ENCODE assay signal across 21 cellular contexts in genomic region chr16:67449328-67449727, GRCh38. TPM values are rescaled to one million over a fixed set of nuclear protein-coding genes. Genes with fewer than 3 reads are reported as not detected.
DNase-seq lines count a peak whose midpoint lies in the region; ATAC-seq and TF ChIP-seq lines count a peak whose summit lies in the region.
"Had no signal": no experiment of that assay in that cellular context is flagged by ENCODE, and none has a peak within 500 bp of the region (broad histone marks: within the 10 kb centered on the region; RNA-seq: fewer than 3 reads in every experiment).

No MANE protein-coding gene starts in this region.

- peak overlapping the region; percentile 41 to 47 for H3K9ac ChIP-seq in duodenal mucosa (ENCODE audit: low read depth in 1 of 2, low read length in 2 of 2)
- H3K9ac ChIP-seq: KMS-11 had no signal

- H3K9me3 ChIP-seq in duodenal mucosa (ENCODE audit: control insufficient read depth in 1 of 2, low read length in 2 of 2) (no peaks in the 10 kb centered on the region), upper lobe of right lung (no peaks in the 10 kb centered on the region)
- H3K9me3 ChIP-seq: A549, HAP-1, SJCRH30 had no signal

- DNase-seq in Right ventricle myocardium inferior (ENCODE audit: missing footprints), result peak; percentile 87
- no peak for DNase-seq in cardiac septum (ENCODE audit: low spot score)
- DNase-seq in myocyte (ENCODE audit: low read depth), result peak; percentile 94
- no peak for DNase-seq in upper lobe of right lung
- DNase-seq in T-helper 1 cell, result no peak
- DNase-seq in GOT3 (lab: John Stamatoyannopoulos, UW), result no peak
- no peak for DNase-seq in GM20000 (ENCODE audit: low spot score)
- DNase-seq: activated CD4-positive, CD25-positive, alpha-beta regulatory T cell treated with anti-CD3 and anti-CD28 coated beads, Interleukin-2, amount 50 U/mL, for 72 hours; activated effector memory CD4-positive, alpha-beta T cell treated with Interleukin-2 at 50 U/mL for 16 hours; amniotic stem cell; NCI-H1417; NCI-H345; stimulated activated CD4-positive, alpha-beta T cell treated with anti-CD3 and anti-CD28 coated beads, Interleukin-15, amount 100 ng/mL, for 24 hours; stimulated activated naive CD8-positive, alpha-beta T cell treated with anti-CD3 and anti-CD28 coated beads, Interleukin-15, amount 100 ng/mL, for 72 hours; T-helper 9 cell had no signal

- intact Hi-C loops in Right ventricle myocardium inferior (cut with DNase I), result no loop called here
- intact Hi-C loops in cardiac septum (cut with DNase I), result no loop called here
- intact Hi-C loops in upper lobe of right lung (cut with DNase I), result no loop called here

- H3K4me3 ChIP-seq in duodenal mucosa (ENCODE audit: low read depth in 1 of 2, low read length in 2 of 2) (no peak overlapping the region), upper lobe of right lung (no peak overlapping the region)
- H3K4me3 ChIP-seq: A549, HAP-1, SJCRH30 had no signal

- ATAC-seq in Right ventricle myocardium inferior (peak; percentile 44), upper lobe of right lung (no peak)
- ATAC-seq: A549; stimulated activated naive CD8-positive, alpha-beta T cell treated with anti-CD3 and anti-CD28 coated beads, Interleukin-15, amount 100 ng/mL, for 72 hours had no signal

- H3K4me1 ChIP-seq in duodenal mucosa (ENCODE audit: control insufficient read depth in 1 of 2, insufficient read depth in 2 of 2, low read length in 2 of 2) (peaks cover 97 to 98% of the 10 kb centered on the region in 2 donors), upper lobe of right lung (peaks cover 59% of the 10 kb centered on the region)
- H3K4me1 ChIP-seq: HAP-1 had no signal

- peaks cover 12 to 55% of the 10 kb centered on the region in 2 donors for H3K36me3 ChIP-seq in duodenal mucosa (ENCODE audit: control insufficient read depth in 1 of 2, insufficient read depth in 2 of 2, low read length in 2 of 2)
- peaks cover 63% of the 10 kb centered on the region for H3K36me3 ChIP-seq in upper lobe of right lung
- H3K36me3 ChIP-seq: HAP-1 had no signal

- H3K27ac ChIP-seq in duodenal mucosa (ENCODE audit: low read depth, low read length) (no peak overlapping the region), upper lobe of right lung (peak overlapping the region; percentile 53)
- H3K27ac ChIP-seq: A549, KMS-11, SJCRH30 had no signal

- no peak for TF ChIP-seq CTCF in upper lobe of right lung (IDR thresholded peaks at IDR 0.05)
- no peak for TF ChIP-seq CTCF in GM20000 (IDR thresholded peaks at IDR 0.05; ENCODE audit: extremely low read depth, missing control alignments)

- H3K27me3 ChIP-seq in duodenal mucosa (ENCODE audit: control insufficient read depth in 1 of 2, insufficient read depth in 2 of 2, low read length in 2 of 2), result no peaks in the 10 kb centered on the region
- no peaks in the 10 kb centered on the region for H3K27me3 ChIP-seq in upper lobe of right lung
- H3K27me3 ChIP-seq: SJCRH30 had no signal

RNA-seq across cellular contexts. Expression of gene HSD11B2, which starts 18.4 kb away (rescaled TPM):
- total RNA-seq in Right ventricle myocardium inferior, result 0.81 TPM
- 0.27 TPM for total RNA-seq in cardiac septum
- total RNA-seq in myocyte, result 6.1 and 31.3 TPM in 2 replicates
- polyA plus RNA-seq in myocyte (2012), result 5.9 TPM
- 2.2 TPM for total RNA-seq in upper lobe of right lung

RNA-seq across cellular contexts. Expression of gene ATP6V0D1, which starts 31.6 kb away (rescaled TPM):
- total RNA-seq in Right ventricle myocardium inferior (67.7 TPM), cardiac septum (58.8 TPM), myocyte (190 and 234 TPM in 2 replicates), upper lobe of right lung (143 TPM)
- polyA plus RNA-seq in myocyte (2012), result 165 TPM

RNA-seq across cellular contexts. Expression of gene ZDHHC1, which starts 33.1 kb away (rescaled TPM):
- total RNA-seq in Right ventricle myocardium inferior, result 2.9 TPM
- 4.6 TPM for total RNA-seq in cardiac septum
- 12.8 and 19.2 TPM in 2 replicates for total RNA-seq in myocyte
- polyA plus RNA-seq in myocyte (2012), result 15.1 TPM
- 11.1 TPM for total RNA-seq in upper lobe of right lung
- total RNA-seq: SJCRH30 had no signal

RNA-seq across cellular contexts. Expression of gene AGRP, which starts 34.0 kb away (rescaled TPM):
- not detected for total RNA-seq in Right ventricle myocardium inferior
- total RNA-seq in cardiac septum, result not detected
- total RNA-seq in myocyte, result not detected in 2 replicates
- 0.14 TPM for polyA plus RNA-seq in myocyte (2012)
- total RNA-seq in upper lobe of right lung, result 4.9 TPM
- total RNA-seq: cerebellum, SJCRH30 had no signal
- polyA plus RNA-seq: A549 had no signal

RNA-seq across cellular contexts. Expression of gene TPPP3, which starts 56.0 kb away (rescaled TPM):
- 9.5 TPM for total RNA-seq in Right ventricle myocardium inferior
- total RNA-seq in cardiac septum, result 9.6 TPM
- total RNA-seq in myocyte, result 30.0 and 67.0 TPM in 2 replicates
- polyA plus RNA-seq in myocyte (2012), result 94.4 TPM
- 29.7 TPM for total RNA-seq in upper lobe of right lung

Comparison
In these comparisons a context has a peak if more than half of its experiments do, and no peak if none do; other contexts are left out.
1. DNase-seq: peak in Right ventricle myocardium inferior (single experiment) and myocyte (single experiment); none in cardiac septum (single experiment), upper lobe of right lung (single experiment), T-helper 1 cell (0 of 5), GOT3 (single experiment) and GM20000 (single experiment).